8 cellular contexts compared by ENCODE assay signal in the genomic region with DNA sequence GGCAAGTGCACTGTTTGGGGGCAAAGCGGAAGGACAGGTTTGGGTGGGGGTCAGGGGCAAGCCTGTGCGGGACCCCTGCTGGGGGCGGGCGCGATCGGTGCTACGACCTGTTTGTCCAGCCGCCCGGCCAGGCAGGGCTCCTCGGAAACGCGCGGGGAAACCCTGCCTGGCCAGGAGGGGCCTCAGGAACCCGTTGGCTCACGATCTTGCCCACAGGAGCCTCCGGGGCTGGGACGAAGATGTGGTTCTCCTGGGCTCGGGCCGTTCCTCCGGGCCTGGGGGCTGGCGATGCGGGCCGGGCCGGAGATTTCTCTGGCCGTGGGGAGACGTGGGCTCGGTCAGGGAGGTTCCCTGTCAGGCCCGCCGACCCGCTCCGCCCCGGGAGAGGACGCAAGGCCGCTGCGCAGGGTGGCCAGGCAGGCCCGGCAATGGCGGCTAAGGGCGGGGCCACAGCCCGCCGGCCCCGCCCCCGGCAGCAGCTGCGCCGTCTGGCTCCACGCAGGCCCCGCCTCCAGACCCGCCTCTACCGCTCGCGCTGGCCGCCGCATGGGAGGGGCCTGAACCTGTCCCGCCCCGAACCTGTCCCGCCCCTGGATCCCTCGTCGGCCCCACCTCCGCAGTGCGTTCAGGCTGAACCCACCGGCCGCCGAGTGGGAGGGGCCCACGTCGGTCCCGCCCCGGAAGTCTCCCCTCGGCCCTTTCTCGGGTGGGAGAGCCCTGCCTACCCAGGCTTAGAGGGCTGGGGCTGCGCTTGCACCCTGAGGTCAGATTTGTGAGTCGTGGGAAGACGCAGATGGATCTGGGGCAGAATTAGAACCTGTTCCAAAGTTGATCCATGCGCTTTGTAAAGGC. TPM values are rescaled to one million over a fixed set of nuclear protein-coding genes. Genes with fewer than 3 reads are reported as not detected.
A peak's percentile ranks its signal among the peaks of the same experiment; 100 is the strongest.
DNase-seq lines count a peak whose midpoint lies in the region; ATAC-seq and TF ChIP-seq lines count a peak whose summit lies in the region.

A gene with protein sequence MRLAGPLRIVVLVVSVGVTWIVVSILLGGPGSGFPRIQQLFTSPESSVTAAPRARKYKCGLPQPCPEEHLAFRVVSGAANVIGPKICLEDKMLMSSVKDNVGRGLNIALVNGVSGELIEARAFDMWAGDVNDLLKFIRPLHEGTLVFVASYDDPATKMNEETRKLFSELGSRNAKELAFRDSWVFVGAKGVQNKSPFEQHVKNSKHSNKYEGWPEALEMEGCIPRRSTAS (minus strand): TSS at position 430 of the 852 bp plus-strand sequence. CDS start 460 bp downstream, outside the sequence.

- peak within 1 kb of the TSS; percentile 84 to 94 (median 94) for H3K4me3 Mint-ChIP-seq in IgD-negative memory B cell

- H3K79me2 ChIP-seq in OCI-LY7 (ENCODE audit: insufficient read depth, low read depth, low read length) = no peaks in the 10 kb centered on the region

- no peaks in the 10 kb centered on the region for H3K9me3 ChIP-seq in OCI-LY7 (ENCODE audit: low read length)
- H3K9me3 ChIP-seq in mucosa of rectum (ENCODE audit: control insufficient read depth in 2 of 2, low read length in 2 of 2) = no peaks in the 10 kb centered on the region

- intact Hi-C loops in OCI-LY7 (cut with micrococcal nuclease; ENCODE audit: unreplicated experiment) = loop anchor here (5.0 kb wide), 1 partner anchor 39 kb away; a partner anchor contains a TSS

- H3K9me3 Mint-ChIP-seq in IgD-negative memory B cell = peaks cover 0 to 2% (median 0%) of the 10 kb centered on the region in 3 donors

- no peaks in the 10 kb centered on the region for H3K36me3 Mint-ChIP-seq in IgD-negative memory B cell

- peak within 1 kb of the TSS; percentile 87 to 91 (median 90) for H3K27ac Mint-ChIP-seq in IgD-negative memory B cell

- peak within 1 kb of the TSS; percentile 90 to 93 for H3K9ac ChIP-seq in mucosa of rectum (ENCODE audit: low read depth in 1 of 2, low read length in 2 of 2)

- CTCF ChIA-PET in OCI-LY7 (lab: Charles Lee; ENCODE audit: unreplicated experiment) = interaction anchor here (0.9 to 1.4 kb wide), 2 partner anchors 12 to 16 kb away, joined by 3 read pairs; no protein-coding TSS in a partner anchor

- H3K27ac ChIP-seq in OCI-LY7 (ENCODE audit: low read depth, low read length, poor library complexity, severe bottlenecking) = no peak within 1 kb of the TSS
- H3K27ac ChIP-seq in mucosa of rectum (ENCODE audit: low read depth in 2 of 2, low read length in 2 of 2) = peak within 1 kb of the TSS; percentile 95 to 98

- H3K9me2 ChIP-seq in OCI-LY7 (ENCODE audit: insufficient read depth, low read length) = no peaks in the 10 kb centered on the region

- TF ChIP-seq CTCF in OCI-LY7 (conservative IDR thresholded peaks at IDR 0.05; ENCODE audit: low read length) = no peak
- no peak for TF ChIP-seq CTCF in epithelial cell of proximal tubule (conservative IDR thresholded peaks at IDR 0.05; ENCODE audit: low read depth, low read length)

- H3K4me3 ChIP-seq in OCI-LY7 (ENCODE audit: low read depth, low read length, poor library complexity, severe bottlenecking) = peak within 1 kb of the TSS; percentile 91
- peak within 1 kb of the TSS; percentile 70 for H3K4me3 ChIP-seq in epithelial cell of proximal tubule (ENCODE audit: low read depth, low read length)
- peak within 1 kb of the TSS; percentile 80 to 85 for H3K4me3 ChIP-seq in mucosa of rectum (ENCODE audit: low read length in 2 of 2)

- ATAC-seq in GM21528 (IDR thresholded peaks at IDR 0.05; ENCODE audit: low FRiP score, unreplicated experiment) = peak; percentile 83

- H4K20me1 ChIP-seq in OCI-LY7 (ENCODE audit: insufficient read depth, low read length) = no peaks in the 10 kb centered on the region

- no peaks in the 10 kb centered on the region for H3K27me3 Mint-ChIP-seq in IgD-negative memory B cell

- POLR2A ChIA-PET in OCI-LY7 (lab: Charles Lee) = interaction anchor here (0.6 to 1.2 kb wide), 5 partner anchors 12 to 593 kb away, joined by 3 to 4 read pairs (median 3); a partner anchor contains a TSS

- BruUV-seq in OCI-LY7 (replicated peaks; lab: Mats Ljungman, UMichigan) = no TSS peak

- H3K27me3 ChIP-seq in mucosa of rectum (ENCODE audit: control insufficient read depth in 2 of 2, insufficient read depth in 2 of 2, low read length in 2 of 2) = no peaks in the 10 kb centered on the region

- peak within 1 kb of the TSS; percentile 93 for H3K4me2 ChIP-seq in OCI-LY7 (ENCODE audit: low read length)

- DNase-seq in DMS114 treated with DMSO at 0.1 percent for 48 hours (lab: John Stamatoyannopoulos, UW; ENCODE audit: unreplicated experiment) (peak; percentile 35), OCI-LY7 (ENCODE audit: low spot score) (peak; percentile 89), activated T-cell treated with anti-CD3 and anti-CD28 coated beads for 24 hours (ENCODE audit: low read depth) (peak; percentile 90), epithelial cell of proximal tubule (ENCODE audit: low read depth) (no peak)
- DNase-seq in stimulated activated CD8-positive, alpha-beta memory T cell treated with anti-CD3 and anti-CD28 coated beads, Interleukin-4, amount 100 ng/mL, for 24 hours (ENCODE audit: low read depth) = peak; percentile 87

- H3K36me3 ChIP-seq in OCI-LY7 (ENCODE audit: insufficient read depth, low read length) = no peaks in the 10 kb centered on the region
- H3K36me3 ChIP-seq in mucosa of rectum (ENCODE audit: control insufficient read depth in 2 of 2, insufficient read depth in 2 of 2, low read length in 2 of 2) = no peaks in the 10 kb centered on the region

- H3K4me1 ChIP-seq in OCI-LY7 (ENCODE audit: insufficient read depth, low read length, poor library complexity, severe bottlenecking) (peaks cover 13% of the 10 kb centered on the region), mucosa of rectum (ENCODE audit: control insufficient read depth in 2 of 2, insufficient read depth in 2 of 2, low read length in 2 of 2) (peaks cover 7 to 14% of the 10 kb centered on the region in 2 donors)

- peak within 1 kb of the TSS; percentile 88 for H2AFZ ChIP-seq in OCI-LY7 (ENCODE audit: low read length)

- peaks cover 4 to 10% (median 7%) of the 10 kb centered on the region in 3 donors for H3K4me1 Mint-ChIP-seq in IgD-negative memory B cell

RNA-seq across cellular contexts. Expression of the gene that starts here (rescaled TPM):
- 23.6 TPM for polyA plus RNA-seq in IgD-negative memory B cell
- total RNA-seq in OCI-LY7 (2014; rRNA removed; shearing (Covaris generic)) = 15.3 and 16.4 TPM in 2 replicates
- total RNA-seq in OCI-LY7 (2022) = 21.9 and 24.6 TPM in 2 replicates
- total RNA-seq in epithelial cell of proximal tubule = 24.8 and 31.8 TPM in 2 replicates
